12 cellular contexts compared by ENCODE assay signal in genomic region chr14:64195194-64195593, GRCh38.
DNase-seq lines count a peak whose midpoint lies in the region; ATAC-seq lines count a peak whose summit lies in the region.
"Had no signal": no experiment of that assay in that cellular context is flagged by ENCODE, and none has a peak within 500 bp of the region (broad histone marks: within the 10 kb centered on the region; RNA-seq: fewer than 3 reads in every experiment).

No MANE protein-coding gene starts in this region.

- intact Hi-C loops in activated CD4-positive, alpha-beta T cell treated with anti-CD3 and anti-CD28 coated beads for 36 hours (cut with DNase I, micrococcal nuclease) = no loop called here

- peaks cover 20% of the 10 kb centered on the region for H3K4me1 ChIP-seq in HAP-1
- H3K4me1 ChIP-seq: breast epithelium had no signal

- no peaks in the 10 kb centered on the region for H3K9me3 ChIP-seq in HAP-1
- H3K9me3 ChIP-seq: breast epithelium had no signal

- peak overlapping the region; percentile 63 for H3K27ac Mint-ChIP-seq in activated CD4-positive, alpha-beta T cell treated with anti-CD3 and anti-CD28 coated beads for 36 hours
- H3K27ac Mint-ChIP-seq in T-helper 1 cell treated with Interleukin-12 subunit alpha and Interleukin-12 subunit beta and Interleukin-4 antibody, amounts not matched to agents 30 μg/mL and 1 μg/mL, for 36 hours = peak overlapping the region; percentile 77
- peak overlapping the region in 6 of 10 donors; percentile 13 to 86 (median 62) for H3K27ac Mint-ChIP-seq in naive thymus-derived CD8-positive, alpha-beta T cell

- H3K27me3 Mint-ChIP-seq in activated CD4-positive, alpha-beta T cell treated with anti-CD3 and anti-CD28 coated beads for 36 hours = no peaks in the 10 kb centered on the region
- no peaks in the 10 kb centered on the region for H3K27me3 Mint-ChIP-seq in T-helper 1 cell treated with Interleukin-12 subunit alpha and Interleukin-12 subunit beta and Interleukin-4 antibody, amounts not matched to agents 30 μg/mL and 1 μg/mL, for 36 hours (ENCODE audit: low read depth)
- H3K27me3 Mint-ChIP-seq in naive thymus-derived CD8-positive, alpha-beta T cell = no peaks in the 10 kb centered on the region

- peaks cover 10% of the 10 kb centered on the region for H3K36me3 Mint-ChIP-seq in activated CD4-positive, alpha-beta T cell treated with anti-CD3 and anti-CD28 coated beads for 36 hours (ENCODE audit: low read depth)
- peaks cover 37% of the 10 kb centered on the region for H3K36me3 Mint-ChIP-seq in T-helper 1 cell treated with Interleukin-12 subunit alpha and Interleukin-12 subunit beta and Interleukin-4 antibody, amounts not matched to agents 30 μg/mL and 1 μg/mL, for 36 hours (ENCODE audit: low read depth)
- H3K36me3 Mint-ChIP-seq in naive thymus-derived CD8-positive, alpha-beta T cell = peaks cover 7 to 62% (median 13%) of the 10 kb centered on the region in 3 donors

- POLR2A ChIA-PET in activated CD4-positive, alpha-beta T cell treated with anti-CD3 and anti-CD28 coated beads for 36 hours (lab: Charles Lee) = no interaction called here
- POLR2A ChIA-PET in naive thymus-derived CD8-positive, alpha-beta T cell (lab: Charles Lee) = no interaction called here

- no peak overlapping the region for H3K4me3 ChIP-seq in HAP-1
- H3K4me3 ChIP-seq: breast epithelium, lung had no signal

- no peak for DNase-seq in activated CD4-positive, alpha-beta T cell treated with anti-CD3 and anti-CD28 coated beads for 36 hours
- no peak for DNase-seq in activated CD4-positive, alpha-beta T cell treated with anti-CD3 and anti-CD28 coated beads, Interleukin-2, amount 50 U/mL, for 1 hour
- DNase-seq in naive thymus-derived CD8-positive, alpha-beta T cell = no peak
- DNase-seq in NCI-H69 (lab: John Stamatoyannopoulos, UW) (no peak), HAP-1 (ENCODE audit: low spot score in 2 of 2) (no peak)
- no peak for DNase-seq in activated CD8-positive, alpha-beta memory T cell treated with anti-CD3 and anti-CD28 coated beads, Interleukin-2, amount 50 U/mL, for 48 hours
- DNase-seq: NCI-H1694 treated with DMSO at 0.1 percent for 48 hours; stimulated activated CD8-positive, alpha-beta memory T cell treated with anti-CD3 and anti-CD28 coated beads, Interleukin-4, amount 100 ng/mL, for 48 hours had no signal

- CTCF ChIA-PET in activated CD4-positive, alpha-beta T cell treated with anti-CD3 and anti-CD28 coated beads for 36 hours (lab: Charles Lee) = interaction anchor here (0.8 to 2.0 kb wide), 3 partner anchors 108 to 395 kb away, joined by 3 to 6 read pairs (median 4); no protein-coding TSS in a partner anchor

- H3K9me3 Mint-ChIP-seq in activated CD4-positive, alpha-beta T cell treated with anti-CD3 and anti-CD28 coated beads for 36 hours (ENCODE audit: low read depth) = no peaks in the 10 kb centered on the region
- no peaks in the 10 kb centered on the region for H3K9me3 Mint-ChIP-seq in T-helper 1 cell treated with Interleukin-12 subunit alpha and Interleukin-12 subunit beta and Interleukin-4 antibody, amounts not matched to agents 30 μg/mL and 1 μg/mL, for 36 hours
- H3K9me3 Mint-ChIP-seq in naive thymus-derived CD8-positive, alpha-beta T cell = no peaks in the 10 kb centered on the region

- in situ Hi-C loops in HAP-1 (cut with MboI; ENCODE audit: low sequenced_read_pairs) = no loop called here

- peak; percentile 45 for ATAC-seq in activated CD4-positive, alpha-beta T cell treated with anti-CD3 and anti-CD28 coated beads for 36 hours
- ATAC-seq in GM21737 (IDR thresholded peaks at IDR 0.05; ENCODE audit: unreplicated experiment) = peak; percentile 45
- peak in 1 of 2 donors; percentile 54 for ATAC-seq in naive thymus-derived CD8-positive, alpha-beta T cell

- H3K4me3 Mint-ChIP-seq in activated CD4-positive, alpha-beta T cell treated with anti-CD3 and anti-CD28 coated beads for 36 hours = no peak overlapping the region
- no peak overlapping the region for H3K4me3 Mint-ChIP-seq in T-helper 1 cell treated with Interleukin-12 subunit alpha and Interleukin-12 subunit beta and Interleukin-4 antibody, amounts not matched to agents 30 μg/mL and 1 μg/mL, for 36 hours
- peak overlapping the region in 5 of 10 donors; percentile 1 to 33 (median 11) for H3K4me3 Mint-ChIP-seq in naive thymus-derived CD8-positive, alpha-beta T cell

- peaks cover 33% of the 10 kb centered on the region for H3K4me1 Mint-ChIP-seq in activated CD4-positive, alpha-beta T cell treated with anti-CD3 and anti-CD28 coated beads for 36 hours
- peaks cover 38% of the 10 kb centered on the region for H3K4me1 Mint-ChIP-seq in T-helper 1 cell treated with Interleukin-12 subunit alpha and Interleukin-12 subunit beta and Interleukin-4 antibody, amounts not matched to agents 30 μg/mL and 1 μg/mL, for 36 hours (ENCODE audit: low read depth)
- H3K4me1 Mint-ChIP-seq in naive thymus-derived CD8-positive, alpha-beta T cell = peaks cover 10 to 48% (median 33%) of the 10 kb centered on the region in 4 donors

- H3K36me3 ChIP-seq in HAP-1 (replicated peaks) = no peaks in the 10 kb centered on the region; the same call in 1 of the 2 replicates
- H3K36me3 ChIP-seq: breast epithelium had no signal

- no peaks in the 10 kb centered on the region for H3K27me3 ChIP-seq in HAP-1 (ENCODE audit: low read depth)
- H3K27me3 ChIP-seq: breast epithelium had no signal
